ENCODE assay signal across 19 cellular contexts in genomic region chr16:10583269-10583668, GRCh38.
"Had no signal": no experiment of that assay in that cellular context is flagged by ENCODE, and none has a peak within 500 bp of the region (broad histone marks: within the 10 kb centered on the region; RNA-seq: fewer than 3 reads in every experiment).

No MANE protein-coding gene starts in this region.

- H3K4me2 ChIP-seq: KMS-11 had no signal

- H3K9ac ChIP-seq: KMS-11 had no signal

- DNase-seq: Kasumi-1, MM.1S, NCI-H1092 treated with DMSO at 0.1 percent for 48 hours, NCI-H1436, NCI-H187, NCI-H2029, NCI-H345, NCI-H446 treated with DMSO at 0.1 percent for 48 hours, NCI-H510A treated with DMSO at 0.1 percent for 48 hours, NCI-H526 treated with DMSO at 0.1 percent for 48 hours, NCI-H748 treated with DMSO at 0.1 percent for 48 hours, Right ventricle myocardium superior, RPMI8226, SIG-M5 had no signal

- H3K27ac ChIP-seq: HL-60, KMS-11, SJSA1, SK-N-MC had no signal

- H3K27me3 ChIP-seq: SJSA1 had no signal

- H3K4me3 ChIP-seq: SJSA1, SK-N-MC had no signal

- FAIRE-seq: RCC 7860 had no signal

- H3K9me3 ChIP-seq: SJSA1 had no signal
